ENCODE assay signal across 13 cellular contexts in the genomic region with DNA sequence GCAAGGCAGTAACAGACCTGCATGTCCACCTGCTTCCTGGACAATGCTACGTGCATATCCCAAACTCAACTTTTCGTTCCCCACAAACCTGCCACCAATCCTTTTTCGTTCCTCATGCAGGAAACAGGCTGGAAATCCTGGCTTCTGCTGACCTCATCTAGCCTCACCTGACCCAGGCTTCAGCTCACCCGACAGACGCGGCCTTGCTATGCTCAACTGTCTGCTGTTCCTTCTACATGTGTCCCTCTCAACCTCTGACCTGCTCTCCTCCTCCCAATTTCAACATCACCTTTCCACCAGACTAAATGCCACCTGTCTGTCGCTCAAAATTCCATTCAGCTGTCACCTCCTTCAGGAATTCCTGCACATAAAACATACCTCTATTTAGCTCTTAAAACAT. TPM values are rescaled to one million over a fixed set of nuclear protein-coding genes. Genes with fewer than 3 reads are reported as not detected.
A peak's percentile ranks its signal among the peaks of the same experiment; 100 is the strongest.
DNase-seq lines count a peak whose midpoint lies in the region; ATAC-seq, FAIRE-seq and TF ChIP-seq lines count a peak whose summit lies in the region.
"Had no signal": no experiment of that assay in that cellular context is flagged by ENCODE, and none has a peak within 500 bp of the region (broad histone marks: within the 10 kb centered on the region; RNA-seq: fewer than 3 reads in every experiment).

No MANE protein-coding gene starts in this region.

- DNase-seq in T-helper 1 cell (no peak), Right ventricle myocardium superior (no peak), H54 (ENCODE audit: insufficient read length, low spot score) (no peak), pancreas (no peak)
- no peak for DNase-seq in naive thymus-derived CD8-positive, alpha-beta T cell
- DNase-seq: aorta, hypothalamus, left lung, upper lobe of right lung had no signal

- POLR2A ChIA-PET in HEK293 (lab: Yijun Ruan, JAX): no interaction called here
- POLR2A ChIA-PET in naive thymus-derived CD8-positive, alpha-beta T cell (lab: Charles Lee): interaction anchor here (1.0 to 1.8 kb wide), 4 partner anchors 17 to 25 kb away, joined by 3 to 12 read pairs (median 5); no protein-coding TSS in a partner anchor

- no peak for TF ChIP-seq CTCF in HEK293 (tag by site-specific recombination; IDR thresholded peaks at IDR 0.05)
- no peak for TF ChIP-seq CTCF in pancreas (IDR thresholded peaks at IDR 0.05)

- CTCF ChIA-PET in HEK293 (lab: Yijun Ruan, JAX): interaction anchor here (0.6 kb wide), 1 partner anchor 9 kb away, joined by 3 read pairs; no protein-coding TSS in a partner anchor

- H3K4me3 Mint-ChIP-seq in T-helper 1 cell treated with Interleukin-12 subunit alpha and Interleukin-12 subunit beta and Interleukin-4 antibody, amounts not matched to agents 30 μg/mL and 1 μg/mL, for 36 hours: no peak overlapping the region
- H3K4me3 Mint-ChIP-seq in activated naive CD8-positive, alpha-beta T cell: peak overlapping the region; percentile 44
- peak overlapping the region in 9 of 10 donors; percentile 6 to 73 (median 48) for H3K4me3 Mint-ChIP-seq in naive thymus-derived CD8-positive, alpha-beta T cell

- no peaks in the 10 kb centered on the region for H3K27me3 Mint-ChIP-seq in T-helper 1 cell treated with Interleukin-12 subunit alpha and Interleukin-12 subunit beta and Interleukin-4 antibody, amounts not matched to agents 30 μg/mL and 1 μg/mL, for 36 hours (ENCODE audit: low read depth)
- H3K27me3 Mint-ChIP-seq in activated naive CD8-positive, alpha-beta T cell: no peaks in the 10 kb centered on the region
- no peaks in the 10 kb centered on the region for H3K27me3 Mint-ChIP-seq in naive thymus-derived CD8-positive, alpha-beta T cell

- ATAC-seq in naive thymus-derived CD8-positive, alpha-beta T cell: no peak
- no peak for ATAC-seq in Right ventricle myocardium superior (ENCODE audit: poor library complexity)
- no peak for ATAC-seq in pancreas

- no peak for FAIRE-seq in H54 (lab: Jason Lieb, UNC)
- FAIRE-seq in pancreas (lab: Jason Lieb, UNC): no peak

- 97 to 98% methylated on average over 7 of the region's 7 CpGs for WGBS in pancreas, 2 donors

- peaks cover 52% of the 10 kb centered on the region for H3K4me1 Mint-ChIP-seq in T-helper 1 cell treated with Interleukin-12 subunit alpha and Interleukin-12 subunit beta and Interleukin-4 antibody, amounts not matched to agents 30 μg/mL and 1 μg/mL, for 36 hours (ENCODE audit: low read depth)
- H3K4me1 Mint-ChIP-seq in activated naive CD8-positive, alpha-beta T cell (ENCODE audit: low read depth): peaks cover 84% of the 10 kb centered on the region
- H3K4me1 Mint-ChIP-seq in naive thymus-derived CD8-positive, alpha-beta T cell: peaks cover 39 to 88% (median 79%) of the 10 kb centered on the region in 4 donors

- intact Hi-C loops in Right ventricle myocardium superior (cut with DNase I): no loop called here
- intact Hi-C loops in pancreas (cut with DNase I): no loop called here

- H3K27ac Mint-ChIP-seq in T-helper 1 cell treated with Interleukin-12 subunit alpha and Interleukin-12 subunit beta and Interleukin-4 antibody, amounts not matched to agents 30 μg/mL and 1 μg/mL, for 36 hours: peak overlapping the region; percentile 43
- H3K27ac Mint-ChIP-seq in activated naive CD8-positive, alpha-beta T cell: peak overlapping the region; percentile 82
- peak overlapping the region; percentile 86 to 93 (median 91) for H3K27ac Mint-ChIP-seq in naive thymus-derived CD8-positive, alpha-beta T cell

- no peaks in the 10 kb centered on the region; the same call in 1 of the 2 replicates for H3K4me1 ChIP-seq in HEK293 (ENCODE audit: control insufficient read depth, insufficient read depth, low read length)
- peaks cover 0 to 5% (median 0%) of the 10 kb centered on the region in 3 donors for H3K4me1 ChIP-seq in pancreas

- H3K9me3 ChIP-seq in HEK293 (ENCODE audit: control insufficient read depth, insufficient read depth, low read depth, low read length): no peaks in the 10 kb centered on the region
- no peaks in the 10 kb centered on the region for H3K9me3 ChIP-seq in pancreas
- H3K9me3 ChIP-seq: left lung, upper lobe of right lung had no signal

- H3K36me3 ChIP-seq in HEK293 (ENCODE audit: control insufficient read depth in 2 of 2, insufficient read depth in 1 of 2, low read length in 2 of 2) (peaks cover 32 to 73% of the 10 kb centered on the region in 2 experiments; a peak in 2 of 3 replicates), pancreas (peaks cover 0 to 21% (median 10%) of the 10 kb centered on the region in 3 donors)

- no peak for TF ChIP-seq POLR2A in H54 (IDR thresholded peaks at IDR 0.05; ENCODE audit: low read depth, low read length)

- H3K4me3 ChIP-seq in HEK293 (ENCODE audit: low read depth, low read length) (no peak overlapping the region), pancreas (no peak overlapping the region)
- H3K4me3 ChIP-seq: left lung, upper lobe of right lung had no signal

- H3K9me3 Mint-ChIP-seq in T-helper 1 cell treated with Interleukin-12 subunit alpha and Interleukin-12 subunit beta and Interleukin-4 antibody, amounts not matched to agents 30 μg/mL and 1 μg/mL, for 36 hours: no peaks in the 10 kb centered on the region
- no peaks in the 10 kb centered on the region for H3K9me3 Mint-ChIP-seq in activated naive CD8-positive, alpha-beta T cell (ENCODE audit: low read depth)
- H3K9me3 Mint-ChIP-seq in naive thymus-derived CD8-positive, alpha-beta T cell: no peaks in the 10 kb centered on the region

- H3K36me3 Mint-ChIP-seq in T-helper 1 cell treated with Interleukin-12 subunit alpha and Interleukin-12 subunit beta and Interleukin-4 antibody, amounts not matched to agents 30 μg/mL and 1 μg/mL, for 36 hours (ENCODE audit: low read depth): peaks cover 37% of the 10 kb centered on the region
- H3K36me3 Mint-ChIP-seq in activated naive CD8-positive, alpha-beta T cell: peaks cover 14% of the 10 kb centered on the region
- peaks cover 6 to 77% (median 19%) of the 10 kb centered on the region in 3 donors for H3K36me3 Mint-ChIP-seq in naive thymus-derived CD8-positive, alpha-beta T cell

- no peaks in the 10 kb centered on the region for H3K27me3 ChIP-seq in pancreas
- H3K27me3 ChIP-seq: left lung, upper lobe of right lung had no signal

- H3K27ac ChIP-seq in HEK293 (ENCODE audit: extremely low read depth, low read depth, low read length): no peak overlapping the region
- H3K27ac ChIP-seq in pancreas: no peak overlapping the region
- H3K27ac ChIP-seq: 22Rv1, upper lobe of right lung had no signal

TF ChIP-seq in HEK293, 187 proteins besides CTCF, POLR2A, EP300 and RAD21:
- TF ChIP-seq, protein P1, sequence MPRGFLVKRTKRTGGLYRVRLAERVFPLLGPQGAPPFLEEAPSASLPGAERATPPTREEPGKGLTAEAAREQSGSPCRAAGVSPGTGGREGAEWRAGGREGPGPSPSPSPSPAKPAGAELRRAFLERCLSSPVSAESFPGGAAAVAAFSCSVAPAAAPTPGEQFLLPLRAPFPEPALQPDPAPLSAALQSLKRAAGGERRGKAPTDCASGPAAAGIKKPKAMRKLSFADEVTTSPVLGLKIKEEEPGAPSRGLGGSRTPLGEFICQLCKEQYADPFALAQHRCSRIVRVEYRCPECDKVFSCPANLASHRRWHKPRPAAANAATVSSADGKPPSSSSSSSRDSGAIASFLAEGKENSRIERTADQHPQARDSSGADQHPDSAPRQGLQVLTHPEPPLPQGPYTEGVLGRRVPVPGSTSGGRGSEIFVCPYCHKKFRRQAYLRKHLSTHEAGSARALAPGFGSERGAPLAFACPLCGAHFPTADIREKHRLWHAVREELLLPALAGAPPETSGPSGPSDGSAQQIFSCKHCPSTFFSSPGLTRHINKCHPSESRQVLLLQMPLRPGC (tag by site-specific recombination; IDR thresholded peaks at IDR 0.05): peak; percentile 33; the same call in 1 of the 2 replicates
- no peak for TF ChIP-seq ZNF416 (tag by site-specific recombination; IDR thresholded peaks at IDR 0.05)
- TF ChIP-seq ZNF394 (tag by site-specific recombination; IDR thresholded peaks at IDR 0.05; ENCODE audit: borderline replicate concordance): 0 out of 2 replicates have a peak, but pooled peaks have one; percentile 1

RNA-seq across cellular contexts. Expression of a gene that starts 44.5 kb away (rescaled TPM):
- total RNA-seq in naive thymus-derived CD8-positive, alpha-beta T cell: 100 to 1,000 TPM; 445 to 470 TPM
- polyA plus RNA-seq in naive thymus-derived CD8-positive, alpha-beta T cell: 100 to 1,000 TPM in 1 of 3 donors, 10 to 100 TPM in 2; 90.2 to 109 (median 96.4) TPM
- total RNA-seq in Right ventricle myocardium superior (25.2 TPM), pancreas (10 to 100 TPM; 32.6 to 46.5 (median 36.4) TPM)
- 10 to 100 TPM; 66.6 to 73.6 TPM for polyA plus RNA-seq in pancreas

Comparison
In these comparisons a context has a peak if more than half of its experiments do, and no peak if none do; other contexts are left out.
1. RNA of a gene that starts 44.5 kb away (total RNA-seq): 445 to 470 TPM in naive thymus-derived CD8-positive, alpha-beta T cell; 32.6 to 46.5 TPM in pancreas and 25.2 TPM in Right ventricle myocardium superior (single experiment); every median in the first group is over 4 times any median in the second.
2. Peak in every context shown above with its lines, with median percentiles within 50 percentile points of each other: H3K27ac Mint-ChIP-seq.